In the genomic region with DNA sequence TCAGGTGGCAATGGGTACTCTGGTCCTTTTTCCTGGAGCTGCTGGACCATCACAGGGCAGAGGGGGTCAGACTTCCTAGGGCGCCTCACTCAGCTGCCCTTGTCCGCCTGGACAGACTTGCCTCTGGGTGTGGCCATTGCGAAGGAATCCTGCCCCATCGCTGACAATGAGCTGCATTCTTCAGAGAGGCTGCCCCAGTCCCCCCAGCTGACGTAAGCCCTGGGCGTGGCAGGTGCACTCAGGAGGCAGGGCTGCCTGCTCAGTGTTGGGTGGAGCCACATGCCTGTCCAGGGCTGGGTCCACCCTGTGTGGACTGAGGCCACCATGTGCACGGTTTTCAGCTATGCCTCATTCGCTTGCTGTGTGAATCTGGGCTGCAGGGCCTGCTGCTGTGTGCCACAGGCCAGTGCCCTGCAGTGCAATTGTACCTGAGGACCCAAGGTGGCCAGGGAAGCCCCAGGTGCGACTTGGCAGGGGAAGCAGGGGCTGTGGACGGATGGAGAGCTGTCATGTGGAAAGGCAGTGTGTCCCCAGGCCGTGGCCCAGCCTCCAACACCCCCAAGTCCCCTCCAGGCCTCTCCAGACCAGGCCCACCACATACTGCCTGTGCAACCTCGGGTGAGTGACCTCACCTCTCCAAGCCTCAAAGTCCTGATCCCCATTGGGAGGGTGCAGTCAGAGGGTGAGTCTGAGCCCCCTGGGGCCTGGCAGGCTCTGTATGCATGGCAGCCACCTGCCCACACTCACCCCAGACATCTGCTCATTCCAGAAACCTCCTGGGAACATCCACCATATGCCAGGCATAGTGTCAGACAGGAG, we compare ENCODE assay signal across 1 cellular context.
A peak's percentile ranks its signal among the peaks of the same experiment; 100 is the strongest.
TF ChIP-seq lines count a peak whose summit lies in the region.

No MANE protein-coding gene starts in this region.

TF ChIP-seq in K562, 482 proteins besides CTCF, POLR2A, EP300 and RAD21 (continued from another document and continues in another):
- TF ChIP-seq, protein P1, sequence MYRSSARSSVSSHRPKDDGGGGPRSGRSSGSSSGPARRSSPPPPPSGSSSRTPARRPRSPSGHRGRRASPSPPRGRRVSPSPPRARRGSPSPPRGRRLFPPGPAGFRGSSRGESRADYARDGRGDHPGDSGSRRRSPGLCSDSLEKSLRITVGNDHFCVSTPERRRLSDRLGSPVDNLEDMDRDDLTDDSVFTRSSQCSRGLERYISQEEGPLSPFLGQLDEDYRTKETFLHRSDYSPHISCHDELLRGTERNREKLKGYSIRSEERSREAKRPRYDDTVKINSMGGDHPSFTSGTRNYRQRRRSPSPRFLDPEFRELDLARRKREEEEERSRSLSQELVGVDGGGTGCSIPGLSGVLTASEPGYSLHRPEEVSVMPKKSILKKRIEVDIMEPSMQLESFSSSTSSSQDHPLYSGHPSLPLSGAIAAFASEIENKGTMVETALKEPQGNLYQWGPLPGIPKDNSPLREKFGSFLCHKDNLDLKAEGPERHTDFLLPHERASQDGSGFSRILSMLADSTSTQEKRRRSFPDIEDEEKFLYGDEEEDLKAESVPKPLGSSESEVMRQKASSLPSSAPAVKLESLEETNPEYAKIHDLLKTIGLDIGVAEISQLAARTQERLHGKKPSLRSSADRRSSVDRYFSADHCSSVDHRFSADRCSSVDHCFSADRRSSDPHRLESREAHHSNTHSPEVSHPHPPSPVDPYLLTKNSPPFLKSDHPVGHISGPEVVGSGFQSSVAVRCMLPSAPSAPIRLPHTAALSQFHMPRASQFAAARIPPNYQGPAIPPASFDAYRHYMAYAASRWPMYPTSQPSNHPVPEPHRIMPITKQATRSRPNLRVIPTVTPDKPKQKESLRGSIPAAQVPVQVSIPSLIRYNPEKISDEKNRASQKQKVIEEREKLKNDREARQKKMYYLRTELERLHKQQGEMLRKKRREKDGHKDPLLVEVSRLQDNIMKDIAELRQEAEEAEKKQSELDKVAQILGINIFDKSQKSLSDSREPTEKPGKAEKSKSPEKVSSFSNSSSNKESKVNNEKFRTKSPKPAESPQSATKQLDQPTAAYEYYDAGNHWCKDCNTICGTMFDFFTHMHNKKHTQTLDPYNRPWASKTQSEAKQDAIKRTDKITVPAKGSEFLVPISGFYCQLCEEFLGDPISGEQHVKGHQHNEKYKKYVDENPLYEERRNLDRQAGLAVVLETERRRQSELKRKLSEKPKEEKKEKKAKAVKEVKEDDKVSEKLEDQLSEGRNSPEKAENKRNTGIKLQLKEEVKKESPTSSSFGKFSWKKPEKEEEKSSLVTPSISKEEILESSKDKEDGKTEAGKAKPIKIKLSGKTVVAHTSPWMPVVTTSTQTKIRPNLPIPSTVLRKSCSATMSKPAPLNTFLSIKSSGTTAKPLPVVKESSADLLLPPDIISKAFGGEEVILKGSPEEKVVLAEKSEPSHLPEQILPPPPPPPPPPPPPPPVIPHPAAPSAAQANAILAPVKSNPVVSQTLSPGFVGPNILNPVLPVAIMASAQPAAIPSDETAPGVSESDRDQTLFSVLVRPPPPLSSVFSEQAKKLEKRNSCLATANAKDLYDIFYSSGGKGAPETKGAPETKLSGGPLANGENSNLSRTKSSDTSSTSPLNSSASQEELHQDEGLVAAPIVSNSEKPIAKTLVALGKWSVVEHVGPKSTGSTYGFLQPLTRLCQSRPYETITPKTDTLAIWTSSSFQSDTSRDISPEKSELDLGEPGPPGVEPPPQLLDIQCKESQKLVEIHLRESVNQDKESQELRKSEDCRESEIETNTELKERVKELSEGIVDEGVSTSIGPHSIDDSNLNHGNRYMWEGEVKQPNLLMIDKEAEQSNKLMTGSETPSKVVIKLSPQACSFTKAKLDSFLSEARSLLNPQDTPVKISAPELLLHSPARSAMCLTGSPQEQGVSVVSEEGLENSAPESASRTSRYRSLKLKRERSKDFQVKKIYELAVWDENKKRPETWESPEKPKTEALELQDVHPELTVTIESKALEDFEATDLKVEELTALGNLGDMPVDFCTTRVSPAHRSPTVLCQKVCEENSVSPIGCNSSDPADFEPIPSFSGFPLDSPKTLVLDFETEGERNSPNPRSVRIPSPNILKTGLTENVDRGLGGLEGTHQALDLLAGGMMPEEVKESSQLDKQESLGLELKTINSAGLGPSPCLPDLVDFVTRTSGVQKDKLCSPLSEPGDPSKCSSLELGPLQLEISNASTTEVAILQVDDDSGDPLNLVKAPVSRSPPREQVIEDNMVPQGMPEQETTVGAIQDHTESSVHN (IDR thresholded peaks at IDR 0.05; ENCODE audit: borderline replicate concordance in 1 of 2, low read depth in 1 of 2): no peak
- TF ChIP-seq JUND (IDR thresholded peaks at IDR 0.05; ENCODE audit: borderline replicate concordance, low read depth, low read length) (peak; percentile 83), JUND (tag; IDR thresholded peaks at IDR 0.05; ENCODE audit: borderline replicate concordance, low read depth, low read length) (peak; percentile 83; the same call in 1 of the 3 replicates), PRPF4 (IDR thresholded peaks at IDR 0.05; ENCODE audit: insufficient read depth, low read depth, low read length, poor library complexity, severe bottlenecking) (no peak), C11orf30 (IDR thresholded peaks at IDR 0.05; ENCODE audit: low read depth) (no peak), FOXA3 (CRISPR knock-in tag; conservative IDR thresholded peaks at IDR 0.05 in 1 of 2, IDR thresholded peaks at IDR 0.05 in 1 of 2) (peak in 1 of 2 experiments; percentile 83; a peak in 1 of 4 replicates), ZSCAN29 (IDR thresholded peaks at IDR 0.05) (no peak), CCAR2 (IDR thresholded peaks at IDR 0.05; ENCODE audit: low read depth, low read length) (no peak), NFRKB (IDR thresholded peaks at IDR 0.05; ENCODE audit: low read depth) (no peak), SP2 (IDR thresholded peaks at IDR 0.05; ENCODE audit: extremely low read depth, low read depth, low read length, poor library complexity, severe bottlenecking) (no peak), MAFG (tag; conservative IDR thresholded peaks at IDR 0.05) (no peak), ARID1B (IDR thresholded peaks at IDR 0.05) (no peak), SNRNP70 (optimal IDR thresholded peaks at IDR 0.05; ENCODE audit: low read depth, low read length) (no peak), ZNF232 (CRISPR knock-in tag; IDR thresholded peaks at IDR 0.05) (no peak), ZNF766 (CRISPR knock-in tag; conservative IDR thresholded peaks at IDR 0.05) (no peak), ATF7 (IDR thresholded peaks at IDR 0.05) (peak; percentile 85), ZNF274 (IDR thresholded peaks at IDR 0.05; ENCODE audit: borderline replicate concordance, low read depth, low read length) (no peak), ZNF785 (CRISPR knock-in tag; IDR thresholded peaks at IDR 0.05) (no peak), ZNF778 (CRISPR knock-in tag; IDR thresholded peaks at IDR 0.05) (no peak), SRSF3 (IDR thresholded peaks at IDR 0.05; ENCODE audit: insufficient read depth, low read length) (no peak), BRF1 (IDR thresholded peaks at IDR 0.05; ENCODE audit: borderline replicate concordance, extremely low read depth, insufficient read length) (no peak), CSDE1 (IDR thresholded peaks at IDR 0.05) (no peak), EP400 (IDR thresholded peaks at IDR 0.05) (peak; percentile 60; the same call in 1 of the 2 replicates), SUPT5H (IDR thresholded peaks at IDR 0.05) (no peak), SRSF1 (IDR thresholded peaks at IDR 0.05; ENCODE audit: low read depth, low read length) (no peak), ZNF431 (CRISPR knock-in tag; IDR thresholded peaks at IDR 0.05) (peak; percentile 63; the same call in 1 of the 2 replicates), ZNF184 (CRISPR knock-in tag; IDR thresholded peaks at IDR 0.05) (no peak), XRCC3 (IDR thresholded peaks at IDR 0.05) (no peak), SRF (CRISPR knock-in tag; IDR thresholded peaks at IDR 0.05) (peak in 1 of 2 experiments; percentile 64; a peak in 1 of 4 replicates), ARNT (IDR thresholded peaks at IDR 0.05) (no peak), HDGF (IDR thresholded peaks at IDR 0.05) (peak; percentile 80; the same call in 1 of the 2 replicates), TAF9B (IDR thresholded peaks at IDR 0.05; ENCODE audit: partially characterized antibody) (no peak), FOXA1 (IDR thresholded peaks at IDR 0.05; ENCODE audit: borderline replicate concordance) (no peak), MIER1 (IDR thresholded peaks at IDR 0.05; ENCODE audit: low read depth) (no peak)
- TF ChIP-seq, protein P2, sequence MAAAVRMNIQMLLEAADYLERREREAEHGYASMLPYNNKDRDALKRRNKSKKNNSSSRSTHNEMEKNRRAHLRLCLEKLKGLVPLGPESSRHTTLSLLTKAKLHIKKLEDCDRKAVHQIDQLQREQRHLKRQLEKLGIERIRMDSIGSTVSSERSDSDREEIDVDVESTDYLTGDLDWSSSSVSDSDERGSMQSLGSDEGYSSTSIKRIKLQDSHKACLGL (CRISPR knock-in tag; IDR thresholded peaks at IDR 0.05; ENCODE audit: borderline replicate concordance, poor library complexity, severe bottlenecking): no peak
- TF ChIP-seq, protein P3, sequence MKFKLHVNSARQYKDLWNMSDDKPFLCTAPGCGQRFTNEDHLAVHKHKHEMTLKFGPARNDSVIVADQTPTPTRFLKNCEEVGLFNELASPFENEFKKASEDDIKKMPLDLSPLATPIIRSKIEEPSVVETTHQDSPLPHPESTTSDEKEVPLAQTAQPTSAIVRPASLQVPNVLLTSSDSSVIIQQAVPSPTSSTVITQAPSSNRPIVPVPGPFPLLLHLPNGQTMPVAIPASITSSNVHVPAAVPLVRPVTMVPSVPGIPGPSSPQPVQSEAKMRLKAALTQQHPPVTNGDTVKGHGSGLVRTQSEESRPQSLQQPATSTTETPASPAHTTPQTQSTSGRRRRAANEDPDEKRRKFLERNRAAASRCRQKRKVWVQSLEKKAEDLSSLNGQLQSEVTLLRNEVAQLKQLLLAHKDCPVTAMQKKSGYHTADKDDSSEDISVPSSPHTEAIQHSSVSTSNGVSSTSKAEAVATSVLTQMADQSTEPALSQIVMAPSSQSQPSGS (CRISPR knock-in tag; IDR thresholded peaks at IDR 0.05): peak; percentile 66; the same call in 1 of the 2 replicates
- TF ChIP-seq, protein P4, sequence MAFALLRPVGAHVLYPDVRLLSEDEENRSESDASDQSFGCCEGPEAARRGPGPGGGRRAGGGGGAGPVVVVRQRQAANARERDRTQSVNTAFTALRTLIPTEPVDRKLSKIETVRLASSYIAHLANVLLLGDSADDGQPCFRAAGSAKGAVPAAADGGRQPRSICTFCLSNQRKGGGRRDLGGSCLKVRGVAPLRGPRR (CRISPR knock-in tag; IDR thresholded peaks at IDR 0.05): no peak
- TF ChIP-seq, protein P5, sequence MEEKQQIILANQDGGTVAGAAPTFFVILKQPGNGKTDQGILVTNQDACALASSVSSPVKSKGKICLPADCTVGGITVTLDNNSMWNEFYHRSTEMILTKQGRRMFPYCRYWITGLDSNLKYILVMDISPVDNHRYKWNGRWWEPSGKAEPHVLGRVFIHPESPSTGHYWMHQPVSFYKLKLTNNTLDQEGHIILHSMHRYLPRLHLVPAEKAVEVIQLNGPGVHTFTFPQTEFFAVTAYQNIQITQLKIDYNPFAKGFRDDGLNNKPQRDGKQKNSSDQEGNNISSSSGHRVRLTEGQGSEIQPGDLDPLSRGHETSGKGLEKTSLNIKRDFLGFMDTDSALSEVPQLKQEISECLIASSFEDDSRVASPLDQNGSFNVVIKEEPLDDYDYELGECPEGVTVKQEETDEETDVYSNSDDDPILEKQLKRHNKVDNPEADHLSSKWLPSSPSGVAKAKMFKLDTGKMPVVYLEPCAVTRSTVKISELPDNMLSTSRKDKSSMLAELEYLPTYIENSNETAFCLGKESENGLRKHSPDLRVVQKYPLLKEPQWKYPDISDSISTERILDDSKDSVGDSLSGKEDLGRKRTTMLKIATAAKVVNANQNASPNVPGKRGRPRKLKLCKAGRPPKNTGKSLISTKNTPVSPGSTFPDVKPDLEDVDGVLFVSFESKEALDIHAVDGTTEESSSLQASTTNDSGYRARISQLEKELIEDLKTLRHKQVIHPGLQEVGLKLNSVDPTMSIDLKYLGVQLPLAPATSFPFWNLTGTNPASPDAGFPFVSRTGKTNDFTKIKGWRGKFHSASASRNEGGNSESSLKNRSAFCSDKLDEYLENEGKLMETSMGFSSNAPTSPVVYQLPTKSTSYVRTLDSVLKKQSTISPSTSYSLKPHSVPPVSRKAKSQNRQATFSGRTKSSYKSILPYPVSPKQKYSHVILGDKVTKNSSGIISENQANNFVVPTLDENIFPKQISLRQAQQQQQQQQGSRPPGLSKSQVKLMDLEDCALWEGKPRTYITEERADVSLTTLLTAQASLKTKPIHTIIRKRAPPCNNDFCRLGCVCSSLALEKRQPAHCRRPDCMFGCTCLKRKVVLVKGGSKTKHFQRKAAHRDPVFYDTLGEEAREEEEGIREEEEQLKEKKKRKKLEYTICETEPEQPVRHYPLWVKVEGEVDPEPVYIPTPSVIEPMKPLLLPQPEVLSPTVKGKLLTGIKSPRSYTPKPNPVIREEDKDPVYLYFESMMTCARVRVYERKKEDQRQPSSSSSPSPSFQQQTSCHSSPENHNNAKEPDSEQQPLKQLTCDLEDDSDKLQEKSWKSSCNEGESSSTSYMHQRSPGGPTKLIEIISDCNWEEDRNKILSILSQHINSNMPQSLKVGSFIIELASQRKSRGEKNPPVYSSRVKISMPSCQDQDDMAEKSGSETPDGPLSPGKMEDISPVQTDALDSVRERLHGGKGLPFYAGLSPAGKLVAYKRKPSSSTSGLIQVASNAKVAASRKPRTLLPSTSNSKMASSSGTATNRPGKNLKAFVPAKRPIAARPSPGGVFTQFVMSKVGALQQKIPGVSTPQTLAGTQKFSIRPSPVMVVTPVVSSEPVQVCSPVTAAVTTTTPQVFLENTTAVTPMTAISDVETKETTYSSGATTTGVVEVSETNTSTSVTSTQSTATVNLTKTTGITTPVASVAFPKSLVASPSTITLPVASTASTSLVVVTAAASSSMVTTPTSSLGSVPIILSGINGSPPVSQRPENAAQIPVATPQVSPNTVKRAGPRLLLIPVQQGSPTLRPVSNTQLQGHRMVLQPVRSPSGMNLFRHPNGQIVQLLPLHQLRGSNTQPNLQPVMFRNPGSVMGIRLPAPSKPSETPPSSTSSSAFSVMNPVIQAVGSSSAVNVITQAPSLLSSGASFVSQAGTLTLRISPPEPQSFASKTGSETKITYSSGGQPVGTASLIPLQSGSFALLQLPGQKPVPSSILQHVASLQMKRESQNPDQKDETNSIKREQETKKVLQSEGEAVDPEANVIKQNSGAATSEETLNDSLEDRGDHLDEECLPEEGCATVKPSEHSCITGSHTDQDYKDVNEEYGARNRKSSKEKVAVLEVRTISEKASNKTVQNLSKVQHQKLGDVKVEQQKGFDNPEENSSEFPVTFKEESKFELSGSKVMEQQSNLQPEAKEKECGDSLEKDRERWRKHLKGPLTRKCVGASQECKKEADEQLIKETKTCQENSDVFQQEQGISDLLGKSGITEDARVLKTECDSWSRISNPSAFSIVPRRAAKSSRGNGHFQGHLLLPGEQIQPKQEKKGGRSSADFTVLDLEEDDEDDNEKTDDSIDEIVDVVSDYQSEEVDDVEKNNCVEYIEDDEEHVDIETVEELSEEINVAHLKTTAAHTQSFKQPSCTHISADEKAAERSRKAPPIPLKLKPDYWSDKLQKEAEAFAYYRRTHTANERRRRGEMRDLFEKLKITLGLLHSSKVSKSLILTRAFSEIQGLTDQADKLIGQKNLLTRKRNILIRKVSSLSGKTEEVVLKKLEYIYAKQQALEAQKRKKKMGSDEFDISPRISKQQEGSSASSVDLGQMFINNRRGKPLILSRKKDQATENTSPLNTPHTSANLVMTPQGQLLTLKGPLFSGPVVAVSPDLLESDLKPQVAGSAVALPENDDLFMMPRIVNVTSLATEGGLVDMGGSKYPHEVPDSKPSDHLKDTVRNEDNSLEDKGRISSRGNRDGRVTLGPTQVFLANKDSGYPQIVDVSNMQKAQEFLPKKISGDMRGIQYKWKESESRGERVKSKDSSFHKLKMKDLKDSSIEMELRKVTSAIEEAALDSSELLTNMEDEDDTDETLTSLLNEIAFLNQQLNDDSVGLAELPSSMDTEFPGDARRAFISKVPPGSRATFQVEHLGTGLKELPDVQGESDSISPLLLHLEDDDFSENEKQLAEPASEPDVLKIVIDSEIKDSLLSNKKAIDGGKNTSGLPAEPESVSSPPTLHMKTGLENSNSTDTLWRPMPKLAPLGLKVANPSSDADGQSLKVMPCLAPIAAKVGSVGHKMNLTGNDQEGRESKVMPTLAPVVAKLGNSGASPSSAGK (IDR thresholded peaks at IDR 0.05): peak; percentile 32
